In the genomic region with DNA sequence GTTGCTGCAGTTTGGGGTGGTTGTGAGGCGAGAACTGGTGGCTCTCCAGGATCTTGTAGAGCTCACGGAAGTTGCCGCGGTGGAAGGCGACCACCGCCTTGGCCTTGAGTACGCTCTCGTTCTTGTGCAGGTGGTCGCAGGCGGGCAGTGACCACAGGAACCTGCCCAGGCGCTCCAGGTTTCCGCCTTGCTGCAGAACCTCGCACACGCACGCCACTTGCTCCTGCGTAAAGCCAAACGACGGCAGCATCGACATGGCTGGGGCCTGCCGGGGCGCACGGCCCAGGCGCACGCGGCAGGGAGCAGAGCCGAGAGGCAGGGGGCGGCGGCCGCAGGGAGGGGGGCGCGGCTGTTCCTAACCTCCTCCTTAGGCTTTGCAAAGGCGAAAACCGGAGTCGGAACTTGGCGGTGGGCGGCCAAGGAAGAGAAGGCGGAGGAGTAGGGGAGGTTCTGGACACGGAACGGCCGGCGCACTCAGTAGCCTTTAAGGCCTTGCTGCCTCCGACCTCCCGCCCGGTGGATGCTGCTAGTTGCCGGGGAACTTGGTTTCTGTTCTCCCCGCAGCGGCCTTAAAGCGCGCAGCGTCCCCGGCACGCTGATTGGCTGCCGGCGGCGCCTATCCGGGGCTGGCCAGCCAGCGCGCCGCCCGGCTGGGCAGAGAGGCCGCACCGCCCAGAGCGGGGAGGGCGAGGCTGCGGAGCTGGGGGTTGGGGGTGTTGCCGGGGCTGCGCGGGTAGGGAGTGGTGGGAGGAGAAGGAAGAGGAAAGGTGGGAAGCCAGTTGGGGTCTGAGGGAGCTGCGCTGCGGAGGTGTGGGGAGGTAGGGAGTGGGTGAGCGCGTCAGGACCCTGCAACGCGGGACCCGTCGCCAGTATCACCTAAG, we compare ENCODE assay signal across 8 cellular contexts. TPM values are rescaled to one million over a fixed set of nuclear protein-coding genes. Genes with fewer than 3 reads are reported as not detected.
DNase-seq lines count a peak whose midpoint lies in the region; ATAC-seq, FAIRE-seq and TF ChIP-seq lines count a peak whose summit lies in the region.

A gene (minus strand): TSS at position 544 of the 881 bp plus-strand sequence. CDS start 288 bp downstream, at position 256.

- H3K27ac ChIP-seq in HL-60 (replicated peaks): no peak within 1 kb of the TSS
- peak within 1 kb of the TSS; percentile 24 for H3K27ac ChIP-seq in astrocyte (ENCODE audit: low read depth, low read length)
- no peak within 1 kb of the TSS for H3K27ac ChIP-seq in rectal smooth muscle tissue (ENCODE audit: low read depth, low read length)

- DNase-seq in AG04449 (ENCODE audit: low read depth, low spot score): peak; percentile 60
- DNase-seq in HL-60 (ENCODE audit: low read depth in 1 of 2, low spot score in 1 of 2): peak in 1 of 2 experiments; percentile 28
- peak; percentile 89 for DNase-seq in NCI-H748 treated with DMSO at 0.1 percent for 48 hours (lab: John Stamatoyannopoulos, UW)
- peak; percentile 84 for DNase-seq in astrocyte (ENCODE audit: low read depth)
- DNase-seq in hepatic stellate cell (ENCODE audit: low spot score): peak; percentile 89

- peak within 1 kb of the TSS; percentile 91 for H3K4me2 ChIP-seq in astrocyte (ENCODE audit: low read length)

- H3K9me3 ChIP-seq in astrocyte (ENCODE audit: insufficient read depth, low read depth, low read length): no peaks in the 10 kb centered on the region

- no peak for FAIRE-seq in astrocyte (lab: Jason Lieb, UNC)

- H3K36me3 Mint-ChIP-seq in astrocyte (ENCODE audit: low read depth, unreplicated experiment): peaks cover 4% of the 10 kb centered on the region

- H4K20me1 ChIP-seq in astrocyte (ENCODE audit: insufficient read depth, low read length): peaks cover 14% of the 10 kb centered on the region

- H3K4me1 ChIP-seq in astrocyte (ENCODE audit: insufficient read depth, low read length): peaks cover 16% of the 10 kb centered on the region
- H3K4me1 ChIP-seq in rectal smooth muscle tissue (ENCODE audit: control insufficient read depth, insufficient read depth, low read length): no peaks in the 10 kb centered on the region

- H3K4me3 ChIP-seq in AG04449 (ENCODE audit: low read depth, low read length) (peak within 1 kb of the TSS; percentile 74), HL-60 (replicated peaks; ENCODE audit: insufficient read depth, low read length) (peak within 1 kb of the TSS; percentile 37), astrocyte (ENCODE audit: insufficient read depth, low read depth, low read length) (peak within 1 kb of the TSS; percentile 69), rectal smooth muscle tissue (ENCODE audit: low read length) (peak within 1 kb of the TSS; percentile 61)

- no peaks in the 10 kb centered on the region for H3K9me3 Mint-ChIP-seq in astrocyte (ENCODE audit: unreplicated experiment)

- POLR2A ChIA-PET in AG04449 (lab: Yijun Ruan, JAX): interaction anchor here (1.0 to 1.7 kb wide), 3 partner anchors 8 to 11 kb away, joined by 4 read pairs; no protein-coding TSS in a partner anchor

- CTCF ChIA-PET in AG04449 (lab: Yijun Ruan, JAX): interaction anchor here (0.7 to 2.4 kb wide), 8 partner anchors 9 to 637 kb away, joined by 3 to 14 read pairs (median 3); no protein-coding TSS in a partner anchor

- ATAC-seq in GM18511 (IDR thresholded peaks at IDR 0.05; ENCODE audit: unreplicated experiment) (peak; percentile 76), HG03442 (IDR thresholded peaks at IDR 0.05; ENCODE audit: unreplicated experiment) (no peak)

- H3K9ac ChIP-seq in astrocyte (ENCODE audit: low read length): peak within 1 kb of the TSS; percentile 82
- H3K9ac ChIP-seq in rectal smooth muscle tissue (ENCODE audit: low read length): no peak within 1 kb of the TSS

- peak within 1 kb of the TSS; percentile 47 for H3K27ac Mint-ChIP-seq in astrocyte (ENCODE audit: unreplicated experiment)

- H3K79me2 ChIP-seq in astrocyte (ENCODE audit: insufficient read depth, low read length): peaks cover 40% of the 10 kb centered on the region

- H3K4me3 Mint-ChIP-seq in astrocyte (ENCODE audit: unreplicated experiment): peak within 1 kb of the TSS; percentile 72

- no peaks in the 10 kb centered on the region for H3K36me3 ChIP-seq in astrocyte (ENCODE audit: insufficient read depth, low read length)
- no peaks in the 10 kb centered on the region for H3K36me3 ChIP-seq in rectal smooth muscle tissue (ENCODE audit: control insufficient read depth, insufficient read depth, low read length)

- H3K27me3 ChIP-seq in HL-60 (ENCODE audit: insufficient read depth, poor library complexity, severe bottlenecking) (peaks cover 85% of the 10 kb centered on the region), astrocyte (ENCODE audit: insufficient read depth, low read length) (peaks cover 82% of the 10 kb centered on the region), rectal smooth muscle tissue (ENCODE audit: control insufficient read depth, insufficient read depth, low read length) (peaks cover 69% of the 10 kb centered on the region)

- TF ChIP-seq CTCF in AG04449 (IDR thresholded peaks at IDR 0.05; ENCODE audit: insufficient read depth, low read length, missing control alignments): no peak
- no peak for TF ChIP-seq CTCF in HL-60 (IDR thresholded peaks at IDR 0.05; ENCODE audit: insufficient read depth, low read length)
- TF ChIP-seq CTCF in astrocyte (IDR thresholded peaks at IDR 0.05; ENCODE audit: insufficient read depth, low read depth, low read length): no peak

- peaks cover 90% of the 10 kb centered on the region for H3K27me3 Mint-ChIP-seq in astrocyte (ENCODE audit: low read depth, unreplicated experiment)

- peaks cover 2% of the 10 kb centered on the region for H3K4me1 Mint-ChIP-seq in astrocyte (ENCODE audit: low read depth, unreplicated experiment)

- H2AFZ ChIP-seq in astrocyte (ENCODE audit: low read depth, low read length): peak within 1 kb of the TSS; percentile 64

RNA-seq across cellular contexts. Expression of the gene that starts here (rescaled TPM):
- 0.07 and 0.20 TPM in 2 replicates for total RNA-seq in astrocyte

Comparison
In these comparisons a context has a peak if more than half of its experiments do, and no peak if none do; other contexts are left out.
1. Peak in DNase-seq, H3K4me3 ChIP-seq, H3K27ac ChIP-seq, H3K9ac ChIP-seq and H3K4me2 ChIP-seq in astrocyte; RNA of the gene not detected or under 1 TPM.